ENCODE assay signal across 8 cellular contexts in the genomic region with DNA sequence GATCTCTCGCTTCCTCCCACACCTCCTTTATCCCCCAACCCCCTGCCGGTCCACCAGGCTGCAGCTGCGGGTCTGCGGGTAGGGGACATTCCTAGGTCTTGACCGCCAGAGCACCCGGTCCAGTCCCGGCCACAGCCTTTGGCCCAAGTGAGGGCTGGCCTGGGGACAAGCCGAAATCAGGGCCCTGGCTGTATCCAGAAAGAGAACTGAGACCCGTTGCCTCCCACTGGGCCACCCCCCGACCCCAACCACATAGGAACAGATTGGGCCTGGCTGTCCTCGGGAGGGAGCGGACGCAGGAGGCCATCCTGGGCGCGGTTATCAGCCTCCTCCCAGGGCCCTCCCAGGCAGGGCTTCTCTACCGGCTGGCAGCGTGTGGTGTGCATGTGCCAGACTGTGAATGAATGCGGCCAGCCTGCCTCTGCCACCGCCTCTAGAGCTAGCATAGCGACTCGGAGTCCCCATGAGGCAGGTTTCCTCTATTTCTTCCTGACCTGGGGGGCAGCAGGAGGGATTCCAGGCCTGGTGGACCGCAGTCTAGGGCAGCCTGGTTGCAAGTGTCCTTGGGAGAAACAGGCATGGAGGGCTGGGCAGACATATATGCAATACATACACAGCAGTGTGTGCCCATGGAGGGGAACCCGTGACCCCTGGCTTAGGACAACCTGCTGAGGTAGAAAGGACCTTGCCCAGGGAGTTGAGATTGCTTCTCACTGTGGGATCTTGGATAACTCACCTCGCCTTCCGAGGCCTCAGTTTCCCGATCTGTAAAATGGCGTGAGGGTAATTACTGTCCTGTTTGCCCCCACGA. TPM values are rescaled to one million over a fixed set of nuclear protein-coding genes. Genes with fewer than 3 reads are reported as not detected.
DNase-seq lines count a peak whose midpoint lies in the region; ATAC-seq and TF ChIP-seq lines count a peak whose summit lies in the region.

No MANE protein-coding gene starts in this region.

- H3K4me1 Mint-ChIP-seq in MCF 10A (ENCODE audit: insufficient read depth, unreplicated experiment): peaks cover 11% of the 10 kb centered on the region

- in situ Hi-C loops in GM13977 (cut with MboI; ENCODE audit: low pct_unique_long_range_greater_than_20kb, low sequenced_read_pairs, unreplicated experiment): no loop called here

- H3K27me3 ChIP-seq in RWPE2 (ENCODE audit: insufficient read depth, poor library complexity, severe bottlenecking) (no peaks in the 10 kb centered on the region), subcutaneous abdominal adipose tissue (ENCODE audit: control insufficient read depth in 5 of 5, insufficient read depth in 4 of 5, low read length in 5 of 5) (peaks cover 18 to 48% (median 39%) of the 10 kb centered on the region in 5 donors)

- H3K9me3 Mint-ChIP-seq in MCF 10A (ENCODE audit: unreplicated experiment): no peaks in the 10 kb centered on the region

- POLR2A ChIA-PET in MCF 10A (lab: Yijun Ruan, JAX): interaction anchor here (0.6 to 1.2 kb wide), 3 partner anchors 15 to 574 kb away, joined by 3 to 4 read pairs (median 4); no protein-coding TSS in a partner anchor

- peak; percentile 13; the same call in 1 of the 3 replicates for ATAC-seq in RWPE2 (ENCODE audit: low read depth)
- ATAC-seq in GM19455 (IDR thresholded peaks at IDR 0.05; ENCODE audit: unreplicated experiment): no peak
- ATAC-seq in HG03139 (IDR thresholded peaks at IDR 0.05; ENCODE audit: unreplicated experiment): no peak
- no peak for ATAC-seq in HG03469 (IDR thresholded peaks at IDR 0.05; ENCODE audit: unreplicated experiment)

- DNase-seq in GM13977 (ENCODE audit: low spot score) (peak; percentile 52), RWPE2 (ENCODE audit: low spot score) (no peak), MCF 10A (ENCODE audit: unreplicated experiment) (no peak), lower leg skin (ENCODE audit: low spot score in 2 of 2) (peak in 1 of 2 donors; percentile 89)

- no peak for TF ChIP-seq CTCF in GM13977 (IDR thresholded peaks at IDR 0.05; ENCODE audit: extremely low read depth, insufficient read depth, missing control alignments)
- TF ChIP-seq CTCF in RWPE2 (IDR thresholded peaks at IDR 0.05; ENCODE audit: poor library complexity, severe bottlenecking): no peak
- no peak for TF ChIP-seq CTCF in MCF 10A (IDR thresholded peaks at IDR 0.05; ENCODE audit: unreplicated experiment)
- TF ChIP-seq CTCF in lower leg skin (IDR thresholded peaks at IDR 0.05): no peak

- 13% methylated on average over 25 to 26 of the region's 28 CpGs for WGBS in lower leg skin, 2 donors

- no peak for TF ChIP-seq POLR2A in lower leg skin (IDR thresholded peaks at IDR 0.05)

- intact Hi-C loops in MCF 10A (cut with micrococcal nuclease) (no loop called here), lower leg skin (cut with DNase I; ENCODE audit: low total_unique reads) (no loop called here)

- no peak overlapping the region for H3K27ac ChIP-seq in RWPE2 (ENCODE audit: poor library complexity, severe bottlenecking)
- peak overlapping the region; percentile 10 for H3K27ac ChIP-seq in subcutaneous abdominal adipose tissue (ENCODE audit: low read depth, low read length)

- H3K36me3 Mint-ChIP-seq in MCF 10A (ENCODE audit: insufficient read depth, unreplicated experiment): peaks cover 7% of the 10 kb centered on the region

- H3K27me3 Mint-ChIP-seq in MCF 10A (ENCODE audit: insufficient read depth, unreplicated experiment): peaks cover 24% of the 10 kb centered on the region

- CTCF ChIA-PET in MCF 10A (lab: Yijun Ruan, JAX): interaction anchor here (1.5 kb wide), 1 partner anchor 21 kb away, joined by 3 read pairs; no protein-coding TSS in a partner anchor

- H3K4me3 ChIP-seq in RWPE2 (ENCODE audit: severe bottlenecking) (peak overlapping the region; percentile 40), lower leg skin (ENCODE audit: low read depth, poor library complexity, severe bottlenecking) (peak overlapping the region; percentile 23), subcutaneous abdominal adipose tissue (ENCODE audit: low read depth in 1 of 5, low read length in 5 of 5) (peak overlapping the region in 3 of 5 donors; percentile 50 to 67 (median 64))

- H3K27ac Mint-ChIP-seq in MCF 10A (ENCODE audit: low read depth, unreplicated experiment): peak overlapping the region; percentile 29

- BruUV-seq in MCF 10A (replicated peaks; lab: Mats Ljungman, UMichigan): no TSS peak

- H3K4me3 Mint-ChIP-seq in MCF 10A (ENCODE audit: unreplicated experiment): peak overlapping the region; percentile 74

- H3K36me3 ChIP-seq in RWPE2 (ENCODE audit: low read depth) (no peaks in the 10 kb centered on the region), subcutaneous abdominal adipose tissue (ENCODE audit: control insufficient read depth in 5 of 5, insufficient read depth in 5 of 5, low read length in 5 of 5) (no peaks in the 10 kb centered on the region)

- H3K9me3 ChIP-seq in RWPE2 (ENCODE audit: severe bottlenecking) (no peaks in the 10 kb centered on the region), subcutaneous abdominal adipose tissue (ENCODE audit: control insufficient read depth in 5 of 5, low read length in 5 of 5) (peaks cover 0 to 3% (median 0%) of the 10 kb centered on the region in 5 donors)

- H3K9ac ChIP-seq in subcutaneous abdominal adipose tissue (ENCODE audit: low read length in 5 of 5): peak overlapping the region in 2 of 5 donors; percentile 33 to 51

- H3K4me1 ChIP-seq in RWPE2 (ENCODE audit: insufficient read depth, poor library complexity, severe bottlenecking): no peaks in the 10 kb centered on the region
- peaks cover 0 to 58% (median 41%) of the 10 kb centered on the region in 5 donors for H3K4me1 ChIP-seq in subcutaneous abdominal adipose tissue (ENCODE audit: control insufficient read depth in 5 of 5, insufficient read depth in 5 of 5, low read length in 5 of 5)

RNA-seq across cellular contexts. Expression of a gene that starts 1.2 kb away (rescaled TPM):
- total RNA-seq in MCF 10A (2022) (0.33 and 0.56 TPM in 2 replicates), lower leg skin (10 to 100 TPM; 17.6 to 26.3 (median 19.1) TPM)

RNA-seq across cellular contexts. Expression of a gene that starts 16.3 kb away (rescaled TPM):
- 53.0 and 56.5 TPM in 2 replicates for total RNA-seq in MCF 10A (2022)
- total RNA-seq in lower leg skin: 10 to 100 TPM; 47.4 to 83.2 (median 56.2) TPM

RNA-seq across cellular contexts. Expression of a gene that starts 39.2 kb away (rescaled TPM):
- 322 and 327 TPM in 2 replicates for total RNA-seq in MCF 10A (2022)
- 100 to 1,000 TPM; 169 to 210 (median 199) TPM for total RNA-seq in lower leg skin

Comparison
In these comparisons a context has a peak if more than half of its experiments do, and no peak if none do; other contexts are left out.
1. RNA of a gene that starts 1.2 kb away (total RNA-seq): 17.6 to 26.3 TPM in lower leg skin; 0.33 to 0.56 TPM in MCF 10A; every median in the first group is over 10 times any median in the second.
2. Peak in every context shown above with its lines, with median percentiles within 50 percentile points of each other: H3K4me3 ChIP-seq.